In the genomic region with DNA sequence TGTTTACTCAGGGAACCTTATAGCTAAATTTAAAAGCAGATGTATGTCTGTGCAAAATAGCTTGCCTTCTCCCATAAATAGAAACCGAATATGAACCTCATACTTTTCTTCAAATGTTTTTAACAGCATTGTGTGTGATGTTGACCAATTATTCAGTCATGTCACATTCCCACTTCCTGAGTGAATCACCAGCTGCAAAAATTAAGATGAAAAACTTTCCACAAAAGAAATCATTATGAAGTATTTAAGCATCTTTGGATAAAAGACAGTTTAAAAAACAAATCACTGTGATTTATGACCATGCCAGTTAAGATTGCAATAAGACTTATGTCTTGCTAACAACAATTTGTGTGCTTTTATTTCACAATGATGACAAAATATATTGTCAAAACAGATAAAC, we compare ENCODE assay signal across 18 cellular contexts.
A peak's percentile ranks its signal among the peaks of the same experiment; 100 is the strongest.
DNase-seq lines count a peak whose midpoint lies in the region; ATAC-seq and TF ChIP-seq lines count a peak whose summit lies in the region.
"Had no signal": no experiment of that assay in that cellular context is flagged by ENCODE, and none has a peak within 500 bp of the region (broad histone marks: within the 10 kb centered on the region; RNA-seq: fewer than 3 reads in every experiment).

No MANE protein-coding gene starts in this region.

- H3K4me3 Mint-ChIP-seq in MCF 10A (ENCODE audit: unreplicated experiment): no peak overlapping the region
- H3K4me3 Mint-ChIP-seq: activated naive CD4-positive, alpha-beta T cell treated with anti-CD3 and anti-CD28 coated beads for 36 hours; CD8-positive, alpha-beta T cell had no signal

- peaks cover 7% of the 10 kb centered on the region for H3K36me3 Mint-ChIP-seq in MCF 10A (ENCODE audit: insufficient read depth, unreplicated experiment)
- H3K36me3 Mint-ChIP-seq: CD8-positive, alpha-beta T cell had no signal

- intact Hi-C loops in MCF 10A (cut with micrococcal nuclease): no loop called here
- intact Hi-C loops in breast epithelium (cut with DNase I; ENCODE audit: low total_unique reads): no loop called here
- intact Hi-C loops in posterior vena cava (cut with DNase I): no loop called here
- intact Hi-C loops in colonic mucosa (cut with DNase I): no loop called here

- H3K9ac ChIP-seq in SK-N-SH (no peak overlapping the region), colonic mucosa (ENCODE audit: low read depth in 2 of 2, low read length in 2 of 2) (no peak overlapping the region)

- H3K27ac ChIP-seq in breast epithelium (no peak overlapping the region), SK-N-SH (ENCODE audit: low read depth in 2 of 2, low read length in 1 of 2) (peak overlapping the region; percentile 49 to 72; a peak in 3 of 4 replicates), colonic mucosa (no peak overlapping the region)
- H3K27ac ChIP-seq: 22Rv1, sigmoid colon had no signal

- TF ChIP-seq RAD21 in SK-N-SH (IDR thresholded peaks at IDR 0.05; ENCODE audit: low read length): no peak

- TF ChIP-seq POLR2A in breast epithelium (IDR thresholded peaks at IDR 0.05): no peak

- CTCF ChIA-PET in MCF 10A (lab: Yijun Ruan, JAX): no interaction called here
- CTCF ChIA-PET in SK-N-SH (lab: Yijun Ruan, JAX): interaction anchor here (1.0 kb wide), 1 partner anchor 11 kb away, joined by 3 read pairs; no protein-coding TSS in a partner anchor

- TF ChIP-seq CTCF in MCF 10A (IDR thresholded peaks at IDR 0.05; ENCODE audit: unreplicated experiment) (no peak), breast epithelium (IDR thresholded peaks at IDR 0.05) (no peak), SK-N-SH (IDR thresholded peaks at IDR 0.05) (no peak), fibroblast of the aortic adventitia (IDR thresholded peaks at IDR 0.05; ENCODE audit: insufficient read depth, low read length) (no peak), colonic mucosa (IDR thresholded peaks at IDR 0.05) (no peak)

- no peaks in the 10 kb centered on the region for H3K9me2 ChIP-seq in SK-N-SH

- H3K4me1 ChIP-seq in breast epithelium (no peaks in the 10 kb centered on the region), SK-N-SH (ENCODE audit: control insufficient read depth in 1 of 2, insufficient read depth in 2 of 2, low read depth in 1 of 2, low read length in 1 of 2) (peaks cover 0 to 12% of the 10 kb centered on the region in 2 experiments; a peak in 2 of 4 replicates), colonic mucosa (no peaks in the 10 kb centered on the region)
- H3K4me1 ChIP-seq: sigmoid colon had no signal

- peaks cover 18% of the 10 kb centered on the region for H3K4me1 Mint-ChIP-seq in MCF 10A (ENCODE audit: insufficient read depth, unreplicated experiment)

- 3% methylated on average over 1 of the region's 1 CpG for WGBS in SK-N-SH (ENCODE audit: low lambda C conversion rate)

- H3K36me3 ChIP-seq in breast epithelium: no peaks in the 10 kb centered on the region
- H3K36me3 ChIP-seq in SK-N-SH (replicated peaks in 1 of 2; ENCODE audit: control insufficient read depth in 1 of 2, insufficient read depth in 2 of 2, low read length in 1 of 2): no peaks in the 10 kb centered on the region
- no peaks in the 10 kb centered on the region for H3K36me3 ChIP-seq in colonic mucosa
- H3K36me3 ChIP-seq: sigmoid colon had no signal

- no peaks in the 10 kb centered on the region for H4K20me1 ChIP-seq in SK-N-SH (ENCODE audit: insufficient read depth)

- H3K9me3 Mint-ChIP-seq in MCF 10A (ENCODE audit: unreplicated experiment): no peaks in the 10 kb centered on the region

- no peaks in the 10 kb centered on the region for H3K27me3 Mint-ChIP-seq in MCF 10A (ENCODE audit: insufficient read depth, unreplicated experiment)

- H3F3A ChIP-seq in SK-N-SH (replicated peaks; ENCODE audit: insufficient read depth): peaks cover 19% of the 10 kb centered on the region

- no peak overlapping the region for H3K4me2 ChIP-seq in SK-N-SH

- no peak overlapping the region for H3K4me3 ChIP-seq in breast epithelium
- H3K4me3 ChIP-seq in SK-N-SH (ENCODE audit: low read depth in 2 of 2, low read length in 1 of 2): no peak overlapping the region
- H3K4me3 ChIP-seq in fibroblast of the aortic adventitia (ENCODE audit: low read depth, low read length): no peak overlapping the region
- no peak overlapping the region for H3K4me3 ChIP-seq in colonic mucosa
- H3K4me3 ChIP-seq: GM12878, sigmoid colon had no signal

- TF ChIP-seq EP300 in SK-N-SH (IDR thresholded peaks at IDR 0.05; ENCODE audit: borderline replicate concordance in 1 of 2, low read depth in 1 of 2, low read length in 1 of 2): peak; percentile 75 to 93

- POLR2A ChIA-PET in MCF 10A (lab: Yijun Ruan, JAX): interaction anchor here (1.2 to 1.8 kb wide), 3 partner anchors 9 to 217 kb away, joined by 3 to 6 read pairs (median 4); no protein-coding TSS in a partner anchor
- POLR2A ChIA-PET in SK-N-SH (lab: Yijun Ruan, JAX): no interaction called here

- no peaks in the 10 kb centered on the region for H3K79me2 ChIP-seq in SK-N-SH (ENCODE audit: insufficient read depth)

- H3K27me3 ChIP-seq in breast epithelium (no peaks in the 10 kb centered on the region), SK-N-SH (ENCODE audit: insufficient read depth) (no peaks in the 10 kb centered on the region), colonic mucosa (no peaks in the 10 kb centered on the region)
- H3K27me3 ChIP-seq: sigmoid colon had no signal

- no peak overlapping the region for H2AFZ ChIP-seq in SK-N-SH (ENCODE audit: low read depth)

- no peak for ATAC-seq in HG02884 (IDR thresholded peaks at IDR 0.05; ENCODE audit: unreplicated experiment)
- ATAC-seq: CD8-positive, alpha-beta T cell; GM12878 had no signal

- no TSS peak for BruUV-seq in MCF 10A (replicated peaks; lab: Mats Ljungman, UMichigan)

- DNase-seq in MCF 10A (ENCODE audit: unreplicated experiment) (peak; percentile 30), breast epithelium (ENCODE audit: low spot score in 2 of 2) (no peak), SK-N-SH (no peak), fibroblast of the aortic adventitia (ENCODE audit: low read depth) (peak; percentile 41), posterior vena cava (ENCODE audit: low spot score) (no peak), nucleus accumbens (lab: John Stamatoyannopoulos, UW) (no peak), colonic mucosa (no peak)
- DNase-seq: activated CD4-positive, CD25-positive, alpha-beta regulatory T cell treated with anti-CD3 and anti-CD28 coated beads, Interleukin-2, amount 50 U/mL, for 72 hours; activated naive CD4-positive, alpha-beta T cell treated with anti-CD3 and anti-CD28 coated beads for 36 hours; CD8-positive, alpha-beta T cell; effector CD8-positive, alpha-beta T cell; GOT3; KBM-7; SHP77; sigmoid colon had no signal

- no peaks in the 10 kb centered on the region for H3K9me3 ChIP-seq in breast epithelium
- no peaks in the 10 kb centered on the region for H3K9me3 ChIP-seq in SK-N-SH
- H3K9me3 ChIP-seq in colonic mucosa: no peaks in the 10 kb centered on the region
- H3K9me3 ChIP-seq: sigmoid colon had no signal

- H3K27ac Mint-ChIP-seq in MCF 10A (ENCODE audit: low read depth, unreplicated experiment): peak overlapping the region; percentile 46
- H3K27ac Mint-ChIP-seq: activated naive CD4-positive, alpha-beta T cell treated with anti-CD3 and anti-CD28 coated beads for 36 hours; CD8-positive, alpha-beta T cell had no signal

TF ChIP-seq in SK-N-SH, 30 proteins besides CTCF, POLR2A, EP300 and RAD21 (continues in another document):
- TF ChIP-seq POLR2AphosphoS5 (IDR thresholded peaks at IDR 0.05; ENCODE audit: low read depth, low read length): peak; percentile 26; the same call in 1 of the 2 replicates
- TF ChIP-seq, protein P1, sequence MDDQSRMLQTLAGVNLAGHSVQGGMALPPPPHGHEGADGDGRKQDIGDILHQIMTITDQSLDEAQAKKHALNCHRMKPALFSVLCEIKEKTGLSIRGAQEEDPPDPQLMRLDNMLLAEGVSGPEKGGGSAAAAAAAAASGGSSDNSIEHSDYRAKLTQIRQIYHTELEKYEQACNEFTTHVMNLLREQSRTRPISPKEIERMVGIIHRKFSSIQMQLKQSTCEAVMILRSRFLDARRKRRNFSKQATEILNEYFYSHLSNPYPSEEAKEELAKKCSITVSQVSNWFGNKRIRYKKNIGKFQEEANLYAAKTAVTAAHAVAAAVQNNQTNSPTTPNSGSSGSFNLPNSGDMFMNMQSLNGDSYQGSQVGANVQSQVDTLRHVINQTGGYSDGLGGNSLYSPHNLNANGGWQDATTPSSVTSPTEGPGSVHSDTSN (IDR thresholded peaks at IDR 0.05): peak; percentile 94
- TF ChIP-seq ELF1 (IDR thresholded peaks at IDR 0.05): no peak
- TF ChIP-seq TCF12 (IDR thresholded peaks at IDR 0.05): peak; percentile 86
- TF ChIP-seq, protein P2, sequence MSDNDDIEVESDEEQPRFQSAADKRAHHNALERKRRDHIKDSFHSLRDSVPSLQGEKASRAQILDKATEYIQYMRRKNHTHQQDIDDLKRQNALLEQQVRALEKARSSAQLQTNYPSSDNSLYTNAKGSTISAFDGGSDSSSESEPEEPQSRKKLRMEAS (IDR thresholded peaks at IDR 0.05; ENCODE audit: low read depth): peak; percentile 35; the same call in 1 of the 2 replicates
- no peak for TF ChIP-seq GATA2 (CRISPR knock-in tag; IDR thresholded peaks at IDR 0.05)
- TF ChIP-seq JUND (IDR thresholded peaks at IDR 0.05): peak; percentile 81
- no peak for TF ChIP-seq USF2 (IDR thresholded peaks at IDR 0.05; ENCODE audit: borderline replicate concordance, low read depth, low read length)
- peak; percentile 58; the same call in 1 of the 2 replicates for TF ChIP-seq TEAD4 (IDR thresholded peaks at IDR 0.05; ENCODE audit: borderline replicate concordance, insufficient read depth)
- TF ChIP-seq RXRA (IDR thresholded peaks at IDR 0.05; ENCODE audit: borderline replicate concordance, low read depth): 0 out of 2 replicates have a peak, but pooled peaks have one; percentile 14
- peak; percentile 50; the same call in 1 of the 2 replicates for TF ChIP-seq FOSL2 (IDR thresholded peaks at IDR 0.05; ENCODE audit: borderline replicate concordance, low read depth)
- TF ChIP-seq MEF2A (IDR thresholded peaks at IDR 0.05; ENCODE audit: borderline replicate concordance, low read depth): peak; percentile 59; the same call in 1 of the 2 replicates

Comparison
In these comparisons a context has a peak if more than half of its experiments do, and no peak if none do; other contexts are left out.
1. DNase-seq: peak in MCF 10A (single experiment) and fibroblast of the aortic adventitia (single experiment); none in breast epithelium (0 of 2), SK-N-SH (single experiment), posterior vena cava (single experiment), nucleus accumbens (0 of 56) and colonic mucosa (single experiment).
2. H3K27ac ChIP-seq: peak in SK-N-SH (2 of 2); none in breast epithelium (0 of 2) and colonic mucosa (single experiment).